36 cellular contexts compared by ENCODE assay signal in genomic region chr13:80509264-80509663, GRCh38.
"Had no signal": no experiment of that assay in that cellular context is flagged by ENCODE, and none has a peak within 500 bp of the region (broad histone marks: within the 10 kb centered on the region; RNA-seq: fewer than 3 reads in every experiment).

No MANE protein-coding gene starts in this region.

- H3K4me3 ChIP-seq: adrenal gland, body of pancreas, breast epithelium, cardiac muscle cell had no signal

- DNase-seq: activated B cell treated with CpG ODN at 0.5 μM for 24 hours; activated CD4-positive, alpha-beta memory T cell treated with anti-CD3 and anti-CD28 coated beads for 36 hours; activated CD4-positive, alpha-beta T cell treated with anti-CD3 and anti-CD28 coated beads for 4 hours; activated CD4-positive, alpha-beta T cell treated with anti-CD3 and anti-CD28 coated beads, Interleukin-2, amount 10 ng/mL, durations not matched to agents 24 days and 14 days; activated CD4-positive, alpha-beta T cell treated with anti-CD3 and anti-CD28 coated beads, Interleukin-2, amount 50 U/mL, for 1 hour; activated CD4-positive, alpha-beta T cell treated with anti-CD3 and anti-CD28 coated beads, Interleukin-2, amount 50 U/mL, for 4 hours; activated CD4-positive, CD25-positive, alpha-beta regulatory T cell treated with anti-CD3 and anti-CD28 coated beads, Interleukin-2, amount 50 U/mL, for 72 hours; activated CD8-positive, alpha-beta memory T cell treated with anti-CD3 and anti-CD28 coated beads, Interleukin-2, amount 50 U/mL, for 4 hours; activated CD8-positive, alpha-beta T cell treated with anti-CD3 and anti-CD28 coated beads for 36 hours; activated effector memory CD4-positive, alpha-beta T cell treated with anti-CD3 and anti-CD28 coated beads, Interleukin-2, amount 50 U/mL, for 16 hours; activated gamma-delta T cell treated with Interleukin-2 at 50 U/mL for 16 hours; activated naive CD4-positive, alpha-beta T cell; activated naive CD4-positive, alpha-beta T cell treated with anti-CD3 and anti-CD28 coated beads for 36 hours; activated naive CD4-positive, alpha-beta T cell treated with anti-CD3 and anti-CD28 coated beads, Interleukin-2, amount 50 U/mL, for 16 hours; activated naive CD8-positive, alpha-beta T cell treated with anti-CD3 and anti-CD28 coated beads for 36 hours; activated T-cell treated with anti-CD3 and anti-CD28 coated beads for 4 hours; activated T-cell treated with anti-CD3 and anti-CD28 coated beads, Interleukin-2, amount 50 U/mL, for 1 hour; activated T-cell treated with anti-CD3 and anti-CD28 coated beads, Interleukin-2, amount 50 U/mL, for 4 hours; activated T-cell treated with anti-CD3 and anti-CD28 coated beads, Interleukin-2, amount 50 U/mL, for 72 hours; adrenal gland; amniotic stem cell; aorta; body of pancreas; brain microvascular endothelial cell; caudate nucleus; cerebellar nuclear complex; T-helper 1 cell; T-helper 2 cell; T-helper 9 cell had no signal

- H3K36me3 ChIP-seq: adrenal gland, brain microvascular endothelial cell, breast epithelium, cardiac muscle cell had no signal

- ATAC-seq: activated CD8-positive, alpha-beta T cell treated with anti-CD3 and anti-CD28 coated beads for 36 hours; activated naive CD4-positive, alpha-beta T cell treated with anti-CD3 and anti-CD28 coated beads, Interleukin-2, amount 50 U/mL, for 72 hours; activated T-cell treated with anti-CD3 and anti-CD28 coated beads, Interleukin-2, amount 50 U/mL, for 4 hours; activated T-cell treated with anti-CD3 and anti-CD28 coated beads, Interleukin-2, amount 50 U/mL, for 72 hours; activated T-helper 17 cell treated with anti-CD3 and anti-CD28 coated beads, Interleukin-2, amount 50 U/mL, for 72 hours; body of pancreas had no signal

- H3K27ac ChIP-seq: adrenal gland, body of pancreas, brain microvascular endothelial cell, breast epithelium, cardiac muscle cell, VCaP had no signal

- H3K27me3 ChIP-seq: adrenal gland, body of pancreas, brain microvascular endothelial cell, breast epithelium, cardiac muscle cell had no signal

- FAIRE-seq: astrocyte, TTC549 had no signal
